In the genomic region with DNA sequence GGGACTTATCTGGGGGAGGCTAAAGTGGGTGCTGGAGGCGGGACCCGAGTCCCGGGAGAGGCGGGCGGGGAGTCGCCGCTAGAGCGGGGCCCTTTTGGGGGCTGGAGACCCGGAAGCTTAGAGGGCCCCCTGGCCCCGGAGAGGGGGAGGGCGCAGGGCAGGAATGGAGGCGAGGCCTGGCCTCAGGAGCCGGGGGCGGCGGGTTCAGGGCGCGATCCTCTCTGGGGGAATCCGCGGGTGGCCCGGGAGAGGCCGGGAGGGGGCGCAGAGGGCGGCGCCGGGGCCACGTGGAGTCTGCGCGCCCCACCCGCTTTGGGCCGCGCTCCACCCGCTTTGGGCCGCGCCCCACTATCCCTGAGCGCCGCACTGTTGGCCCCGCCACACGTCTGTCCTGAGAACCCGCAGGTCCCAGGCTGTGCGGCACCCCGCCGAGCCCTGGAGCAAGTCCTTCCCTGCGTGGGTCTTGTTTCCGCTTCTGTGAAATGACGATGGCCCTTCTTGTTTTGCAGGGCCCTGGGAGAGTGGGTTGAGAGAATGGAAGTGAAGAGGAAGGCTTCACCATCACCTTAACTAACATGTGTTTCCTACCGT, we compare ENCODE assay signal across 8 cellular contexts.
DNase-seq lines count a peak whose midpoint lies in the region; ATAC-seq and TF ChIP-seq lines count a peak whose summit lies in the region.

No MANE protein-coding gene starts in this region.

- H3K4me1 Mint-ChIP-seq in CD4-positive, CD25-positive, alpha-beta regulatory T cell: peaks cover 0 to 12% (median 8%) of the 10 kb centered on the region in 4 donors
- peaks cover 7 to 13% (median 12%) of the 10 kb centered on the region in 3 donors for H3K4me1 Mint-ChIP-seq in T-cell

- no peaks in the 10 kb centered on the region for H3K9me3 ChIP-seq in CD4-positive, CD25-positive, alpha-beta regulatory T cell (ENCODE audit: control insufficient read depth in 2 of 2, low read length in 2 of 2)
- H3K9me3 ChIP-seq in KOPT-K1 (ENCODE audit: insufficient read depth, low read length, poor library complexity, severe bottlenecking) (no peaks in the 10 kb centered on the region), hepatocyte (ENCODE audit: low read depth) (no peaks in the 10 kb centered on the region), sigmoid colon (no peaks in the 10 kb centered on the region)

- TF ChIP-seq POLR2A in sigmoid colon (IDR thresholded peaks at IDR 0.05): no peak

- H3K4me3 ChIP-seq in CD4-positive, CD25-positive, alpha-beta regulatory T cell (ENCODE audit: low read depth, low read length): peak overlapping the region; percentile 77
- H3K4me3 ChIP-seq in hepatocyte (peak overlapping the region; percentile 7), sigmoid colon (peak overlapping the region; percentile 75 to 92 (median 78))

- TF ChIP-seq EP300 in sigmoid colon (IDR thresholded peaks at IDR 0.05): no peak

- ATAC-seq in CD4-positive, CD25-positive, alpha-beta regulatory T cell (ENCODE audit: low read depth in 2 of 2): peak; percentile 71 to 73
- ATAC-seq in GM19463 (IDR thresholded peaks at IDR 0.05; ENCODE audit: unreplicated experiment) (peak; percentile 72), T-cell (replicated peaks in 1 of 4) (peak; percentile 82 to 85 (median 83))

- peak; percentile 35 for TF ChIP-seq CTCF in hepatocyte (IDR thresholded peaks at IDR 0.05; ENCODE audit: poor library complexity)
- peak in 1 of 4 experiments; percentile 36 for TF ChIP-seq CTCF in sigmoid colon (IDR thresholded peaks at IDR 0.05)

- no peaks in the 10 kb centered on the region for H3K27me3 ChIP-seq in CD4-positive, CD25-positive, alpha-beta regulatory T cell (ENCODE audit: control insufficient read depth, insufficient read depth, low read length)
- H3K27me3 ChIP-seq in hepatocyte (no peaks in the 10 kb centered on the region), sigmoid colon (no peaks in the 10 kb centered on the region)

- peaks cover 0 to 2% (median 0%) of the 10 kb centered on the region in 7 donors for H3K9me3 Mint-ChIP-seq in CD4-positive, CD25-positive, alpha-beta regulatory T cell
- H3K9me3 Mint-ChIP-seq in T-cell: no peaks in the 10 kb centered on the region

- peaks cover 6% of the 10 kb centered on the region for H3K4me1 ChIP-seq in CD4-positive, CD25-positive, alpha-beta regulatory T cell (ENCODE audit: control insufficient read depth, insufficient read depth, low read length, poor library complexity, severe bottlenecking)
- peaks cover 12% of the 10 kb centered on the region for H3K4me1 ChIP-seq in hepatocyte (ENCODE audit: insufficient read depth)
- H3K4me1 ChIP-seq in sigmoid colon: peaks cover 0 to 12% (median 5%) of the 10 kb centered on the region in 4 donors

- H3K36me3 ChIP-seq in CD4-positive, CD25-positive, alpha-beta regulatory T cell (ENCODE audit: control insufficient read depth, insufficient read depth, low read length): no peaks in the 10 kb centered on the region
- H3K36me3 ChIP-seq in KOPT-K1 (ENCODE audit: insufficient read depth, low read length) (no peaks in the 10 kb centered on the region), hepatocyte (replicated peaks; ENCODE audit: insufficient read depth, low read depth) (no peaks in the 10 kb centered on the region), sigmoid colon (no peaks in the 10 kb centered on the region)

- no peaks in the 10 kb centered on the region for H3K27me3 Mint-ChIP-seq in CD4-positive, CD25-positive, alpha-beta regulatory T cell
- no peaks in the 10 kb centered on the region for H3K27me3 Mint-ChIP-seq in T-cell

- WGBS in hepatocyte (ENCODE audit: low lambda C conversion rate, missing lambda C conversion rate): 3% methylated on average over 12 of the region's 46 CpGs
- 0 to 1% methylated on average over 46 of the region's 46 CpGs for WGBS in sigmoid colon, 2 donors

- H3K27ac Mint-ChIP-seq in CD4-positive, CD25-positive, alpha-beta regulatory T cell: peak overlapping the region; percentile 68 to 90 (median 75)
- H3K27ac Mint-ChIP-seq in T-cell: peak overlapping the region in 1 of 2 donors; percentile 58

- peak overlapping the region; percentile 77 for H3K4me2 ChIP-seq in hepatocyte

- POLR2A ChIA-PET in T-cell (lab: Charles Lee): no interaction called here

- CTCF ChIA-PET in T-cell (lab: Charles Lee): interaction anchor here in 1 of 2 donors (0.5 kb wide), 1 partner anchor 10 kb away, joined by 3 read pairs; no protein-coding TSS in a partner anchor

- peak overlapping the region; percentile 88 to 92 (median 88) for H3K4me3 Mint-ChIP-seq in CD4-positive, CD25-positive, alpha-beta regulatory T cell
- H3K4me3 Mint-ChIP-seq in T-cell: peak overlapping the region; percentile 80 to 85 (median 83)

- no peaks in the 10 kb centered on the region for H4K20me1 ChIP-seq in hepatocyte (ENCODE audit: insufficient read depth, poor library complexity, severe bottlenecking)

- peak; percentile 46 to 68 (median 66) for DNase-seq in CD4-positive, CD25-positive, alpha-beta regulatory T cell
- DNase-seq in T-cell (peak in 33 of 34 experiments; percentile 7 to 55 (median 24)), amniotic epithelial cell (ENCODE audit: low read depth) (peak; percentile 61), hepatocyte (ENCODE audit: low spot score) (peak; percentile 88), sigmoid colon (peak; percentile 82), amniotic stem cell (lab: John Stamatoyannopoulos, UW) (no peak)

- H3K36me3 Mint-ChIP-seq in CD4-positive, CD25-positive, alpha-beta regulatory T cell: no peaks in the 10 kb centered on the region
- H3K36me3 Mint-ChIP-seq in T-cell: no peaks in the 10 kb centered on the region

- no peaks in the 10 kb centered on the region for H3K9me2 ChIP-seq in hepatocyte (replicated peaks; ENCODE audit: insufficient read depth)

- peak overlapping the region; percentile 27 for H2AFZ ChIP-seq in hepatocyte

- H3K79me2 ChIP-seq in hepatocyte: peaks cover 6% of the 10 kb centered on the region

- H3K27ac ChIP-seq in CD4-positive, CD25-positive, alpha-beta regulatory T cell (ENCODE audit: insufficient read depth, low read length, poor library complexity, severe bottlenecking): peak overlapping the region; percentile 41
- H3K27ac ChIP-seq in KOPT-K1 (ENCODE audit: low read depth, low read length, poor library complexity, severe bottlenecking) (peak overlapping the region; percentile 54), hepatocyte (peak overlapping the region; percentile 98), sigmoid colon (peak overlapping the region; percentile 79 to 84 (median 84))

- intact Hi-C loops in sigmoid colon (cut with DNase I): no loop called here

Comparison
In these comparisons a context has a peak if more than half of its experiments do, and no peak if none do; other contexts are left out.
1. H3K27ac ChIP-seq: peak in every context shown above with its lines; median percentile 98 in hepatocyte; 84 in sigmoid colon; 54 in KOPT-K1; 41 in CD4-positive, CD25-positive, alpha-beta regulatory T cell.
2. H3K4me3 ChIP-seq: peak in every context shown above with its lines; median percentile 78 in sigmoid colon; 77 in CD4-positive, CD25-positive, alpha-beta regulatory T cell; 7 in hepatocyte.